In genomic region chr3:15731024-15731423, GRCh38 we compare ENCODE assay signal across 21 cellular contexts.
"Had no signal": no experiment of that assay in that cellular context is flagged by ENCODE, and none has a peak within 500 bp of the region (broad histone marks: within the 10 kb centered on the region; RNA-seq: fewer than 3 reads in every experiment).

No MANE protein-coding gene starts in this region.

- H3K27me3 ChIP-seq: colonic mucosa, esophagus muscularis mucosa, foreskin keratinocyte, gastroesophageal sphincter, heart left ventricle, hepatocyte, left lung had no signal

- H3K4me3 Mint-ChIP-seq: dendritic cell treated with granulocyte-macrophage colony-stimulating factor and Interleukin-4, amounts not matched to agents 40 ng/mL and 50 ng/mL, for 4 days; mesothelial cell of epicardium had no signal

- H3K9me3 ChIP-seq: colonic mucosa, esophagus muscularis mucosa, gastroesophageal sphincter, heart left ventricle, left lung, lower lobe of right lung, mucosa of descending colon had no signal

- H3K27ac Mint-ChIP-seq: dendritic cell treated with granulocyte-macrophage colony-stimulating factor and Interleukin-4, amounts not matched to agents 40 ng/mL and 50 ng/mL, for 4 days; mesothelial cell of epicardium had no signal

- H3K9me3 Mint-ChIP-seq: dendritic cell treated with granulocyte-macrophage colony-stimulating factor and Interleukin-4, amounts not matched to agents 40 ng/mL and 50 ng/mL, for 4 days had no signal

- H3K27me3 Mint-ChIP-seq: dendritic cell treated with granulocyte-macrophage colony-stimulating factor and Interleukin-4, amounts not matched to agents 40 ng/mL and 50 ng/mL, for 4 days had no signal

- DNase-seq: colonic mucosa; cortex of kidney; effector CD8-positive, alpha-beta T cell; foreskin keratinocyte; heart left ventricle; hypothalamus; left cardiac atrium; left lung; left ventricle myocardium superior; lower lobe of right lung; mesenchymal stem cell; mucosa of descending colon had no signal

- FAIRE-seq: endothelial cell of umbilical vein, frontal cortex, islet of Langerhans, keratinocyte had no signal

- H3K4me1 ChIP-seq: colonic mucosa, esophagus muscularis mucosa, gastroesophageal sphincter, heart left ventricle, left lung, lower lobe of right lung had no signal

- H3K4me3 ChIP-seq: colonic mucosa, esophagus muscularis mucosa, gastroesophageal sphincter, heart left ventricle, hepatocyte, left lung, lower lobe of right lung, mucosa of descending colon had no signal

- H3K27ac ChIP-seq: colonic mucosa, esophagus muscularis mucosa, foreskin keratinocyte, gastroesophageal sphincter, heart left ventricle, hepatocyte, left lung, lower lobe of right lung had no signal

- H3K36me3 ChIP-seq: colonic mucosa had no signal

- ATAC-seq: foreskin keratinocyte, gastroesophageal sphincter, heart left ventricle, left cardiac atrium, left lung, left ventricle myocardium superior, lower lobe of right lung, mucosa of descending colon had no signal
